Comparison of ENCODE assay signal across 1 cellular context in the genomic region with DNA sequence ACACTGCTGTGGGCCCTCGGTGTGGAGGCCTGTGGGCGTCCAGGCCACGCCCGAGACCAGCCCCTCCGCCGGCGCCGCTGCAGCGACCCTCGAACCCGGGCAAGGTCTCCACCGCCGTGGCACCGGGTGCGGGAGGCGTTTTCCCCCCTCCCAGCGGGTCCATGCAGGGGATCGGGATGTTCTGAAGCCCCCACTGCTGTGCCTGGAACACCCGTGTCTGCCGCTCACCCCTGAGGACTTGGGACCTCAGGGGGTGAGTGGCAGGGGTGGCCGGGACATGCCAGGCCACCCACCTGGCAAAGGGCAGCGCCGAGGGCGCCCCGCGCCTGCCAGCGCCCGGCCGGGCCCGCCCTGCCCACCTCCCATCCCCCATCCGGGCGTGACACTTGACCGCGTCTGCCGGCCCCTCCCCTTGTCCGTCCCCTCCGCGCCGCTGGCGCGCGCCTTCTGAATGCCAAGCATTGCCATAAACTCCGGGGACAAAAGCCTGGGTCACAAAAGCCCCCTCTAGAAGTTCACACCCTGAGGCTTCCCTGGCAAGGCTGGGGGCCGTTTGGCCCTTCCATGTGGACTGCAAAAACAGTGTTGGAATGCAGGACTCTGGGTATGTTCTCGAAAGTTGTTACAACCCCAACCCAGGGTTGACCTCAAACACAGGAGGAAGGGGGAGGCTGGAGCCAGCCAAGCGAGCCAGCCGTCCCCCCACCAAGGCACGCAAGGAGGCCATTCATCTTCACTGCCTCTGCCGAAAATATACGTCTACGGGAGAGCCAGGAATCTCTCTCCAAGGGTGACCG.
TF ChIP-seq lines count a peak whose summit lies in the region.

No MANE protein-coding gene starts in this region.

TF ChIP-seq in SK-N-SH treated with all-trans-retinoic acid at 6 μM for 48 hours, 23 proteins besides CTCF, POLR2A, EP300 and RAD21 (continued from another document):
- no peak for TF ChIP-seq CSRNP3 (CRISPR knock-in tag; IDR thresholded peaks at IDR 0.05)
- no peak for TF ChIP-seq ZNF70 (CRISPR knock-in tag; IDR thresholded peaks at IDR 0.05)
- no peak for TF ChIP-seq ZNF565 (CRISPR knock-in tag; conservative IDR thresholded peaks at IDR 0.05; ENCODE audit: low read depth)
- TF ChIP-seq ZFP3 (CRISPR knock-in tag; IDR thresholded peaks at IDR 0.05): no peak
- no peak for TF ChIP-seq SNAI2 (CRISPR knock-in tag; IDR thresholded peaks at IDR 0.05)
- TF ChIP-seq TCF4 (CRISPR knock-in tag; IDR thresholded peaks at IDR 0.05; ENCODE audit: borderline replicate concordance): no peak
- TF ChIP-seq ESRRG (CRISPR knock-in tag; IDR thresholded peaks at IDR 0.05): no peak
- no peak for TF ChIP-seq TSHZ2 (CRISPR knock-in tag; IDR thresholded peaks at IDR 0.05)
- no peak for TF ChIP-seq PPARA (CRISPR knock-in tag; IDR thresholded peaks at IDR 0.05; ENCODE audit: borderline replicate concordance)
- TF ChIP-seq ZNF8 (CRISPR knock-in tag; IDR thresholded peaks at IDR 0.05): no peak
TF ChIP-seq in SK-N-SH treated with all-trans-retinoic acid at 6 μM for 48 hours: peak in this region for 0.
